20 cellular contexts compared by ENCODE assay signal in genomic region chr12:3990356-3990975, GRCh38.
"Had no signal": no experiment of that assay in that cellular context is flagged by ENCODE, and none has a peak within 500 bp of the region (broad histone marks: within the 10 kb centered on the region; RNA-seq: fewer than 3 reads in every experiment).

No MANE protein-coding gene starts in this region.

- H3K27me3 Mint-ChIP-seq: activated CD8-positive, alpha-beta T cell treated with anti-CD3 and anti-CD28 coated beads for 36 hours; naive thymus-derived CD8-positive, alpha-beta T cell had no signal

- H3K9ac ChIP-seq: parathyroid adenoma had no signal

- H3K36me3 ChIP-seq: cardiac muscle cell, heart right ventricle, right lobe of liver, transverse colon, uterus had no signal

- H3K9me3 ChIP-seq: heart right ventricle, right lobe of liver, transverse colon, uterus had no signal

- H3K4me3 ChIP-seq: cardiac muscle cell, heart right ventricle, lung, right lobe of liver, smooth muscle cell, transverse colon, uterus had no signal

- H3K27me3 ChIP-seq: cardiac muscle cell, right lobe of liver, uterus had no signal

- H2AFZ ChIP-seq: parathyroid adenoma had no signal

- H3K36me3 Mint-ChIP-seq: naive thymus-derived CD8-positive, alpha-beta T cell; stimulated activated naive B cell treated with anti-CD40 and anti-IgM and Interleukin-4, amounts not matched to agents 10 μg/mL and 1 μg/mL and 100 μg/mL, for 72 hours had no signal

- H3K4me3 Mint-ChIP-seq: activated CD4-positive, alpha-beta T cell treated with anti-CD3 and anti-CD28 coated beads, Interleukin-2, amount 10 ng/mL, durations not matched to agents 7 days and 5 days; activated CD8-positive, alpha-beta memory T cell treated with anti-CD3 and anti-CD28 coated beads, Interleukin-2, amount 10 ng/mL, durations not matched to agents 7 days and 5 days; activated CD8-positive, alpha-beta T cell treated with anti-CD3 and anti-CD28 coated beads for 36 hours; activated T-helper 1 cell treated with anti-CD3 and anti-CD28 coated beads, Interleukin-12 subunit alpha, Interleukin-12 subunit beta, Interleukin-2, Interleukin-4 antibody, amounts not matched to agents 30 ng/mL and 10 ng/mL and 1 ng/mL, durations not matched to agents 14 hours and 24 hours and 36 hours; stimulated activated naive B cell treated with anti-CD40 and anti-IgM and Interleukin-4, amounts not matched to agents 10 μg/mL and 1 μg/mL and 100 μg/mL, for 72 hours had no signal

- DNase-seq: activated CD4-positive, alpha-beta T cell treated with anti-CD3 and anti-CD28 coated beads, Interleukin-2, amount 10 ng/mL, durations not matched to agents 7 days and 5 days; activated CD8-positive, alpha-beta memory T cell treated with anti-CD3 and anti-CD28 coated beads, Interleukin-2, amount 10 ng/mL, durations not matched to agents 7 days and 5 days; activated CD8-positive, alpha-beta T cell treated with anti-CD3 and anti-CD28 coated beads for 36 hours; cortex of kidney; heart right ventricle; kidney; naive thymus-derived CD8-positive, alpha-beta T cell; right lobe of liver; stimulated activated CD4-positive, alpha-beta T cell treated with anti-CD3 and anti-CD28 coated beads, Interleukin-15, amount 100 ng/mL, for 24 hours; stimulated activated CD8-positive, alpha-beta memory T cell treated with anti-CD3 and anti-CD28 coated beads, Interleukin-4, amount 100 ng/mL, for 48 hours; stimulated activated naive B cell treated with anti-CD40 and anti-IgM and Interleukin-4, amounts not matched to agents 10 μg/mL and 1 μg/mL and 100 μg/mL, for 72 hours; transverse colon; uterus had no signal

- ATAC-seq: activated CD4-positive, CD25-positive, alpha-beta regulatory T cell treated with anti-CD3 and anti-CD28 coated beads, Interleukin-2, amount 50 U/mL, for 24 hours; activated CD8-positive, alpha-beta memory T cell treated with anti-CD3 and anti-CD28 coated beads, Interleukin-2, amount 10 ng/mL, durations not matched to agents 7 days and 5 days; activated CD8-positive, alpha-beta T cell treated with anti-CD3 and anti-CD28 coated beads for 36 hours; heart right ventricle; left lobe of liver; naive thymus-derived CD8-positive, alpha-beta T cell; right lobe of liver; stimulated activated naive B cell treated with anti-CD40 and anti-IgM and Interleukin-4, amounts not matched to agents 10 μg/mL and 1 μg/mL and 100 μg/mL, for 72 hours had no signal

- H3K27ac Mint-ChIP-seq: activated CD4-positive, alpha-beta T cell treated with anti-CD3 and anti-CD28 coated beads, Interleukin-2, amount 10 ng/mL, durations not matched to agents 7 days and 5 days; activated CD8-positive, alpha-beta memory T cell treated with anti-CD3 and anti-CD28 coated beads, Interleukin-2, amount 10 ng/mL, durations not matched to agents 7 days and 5 days; activated T-helper 1 cell treated with anti-CD3 and anti-CD28 coated beads, Interleukin-12 subunit alpha, Interleukin-12 subunit beta, Interleukin-2, Interleukin-4 antibody, amounts not matched to agents 30 ng/mL and 10 ng/mL and 1 ng/mL, durations not matched to agents 14 hours and 24 hours and 36 hours; stimulated activated naive B cell treated with anti-CD40 and anti-IgM and Interleukin-4, amounts not matched to agents 10 μg/mL and 1 μg/mL and 100 μg/mL, for 72 hours had no signal

- H3K9me3 Mint-ChIP-seq: activated CD8-positive, alpha-beta T cell treated with anti-CD3 and anti-CD28 coated beads for 36 hours; activated T-helper 1 cell treated with anti-CD3 and anti-CD28 coated beads, Interleukin-12 subunit alpha, Interleukin-12 subunit beta, Interleukin-2, Interleukin-4 antibody, amounts not matched to agents 30 ng/mL and 10 ng/mL and 1 ng/mL, durations not matched to agents 14 hours and 24 hours and 36 hours; naive thymus-derived CD8-positive, alpha-beta T cell; stimulated activated naive B cell treated with anti-CD40 and anti-IgM and Interleukin-4, amounts not matched to agents 10 μg/mL and 1 μg/mL and 100 μg/mL, for 72 hours had no signal

- H3K4me1 ChIP-seq: heart right ventricle, transverse colon, uterus had no signal

- H3K27ac ChIP-seq: cardiac muscle cell, heart right ventricle, right lobe of liver, transverse colon, uterus had no signal
